9 cellular contexts compared by ENCODE assay signal in the genomic region with DNA sequence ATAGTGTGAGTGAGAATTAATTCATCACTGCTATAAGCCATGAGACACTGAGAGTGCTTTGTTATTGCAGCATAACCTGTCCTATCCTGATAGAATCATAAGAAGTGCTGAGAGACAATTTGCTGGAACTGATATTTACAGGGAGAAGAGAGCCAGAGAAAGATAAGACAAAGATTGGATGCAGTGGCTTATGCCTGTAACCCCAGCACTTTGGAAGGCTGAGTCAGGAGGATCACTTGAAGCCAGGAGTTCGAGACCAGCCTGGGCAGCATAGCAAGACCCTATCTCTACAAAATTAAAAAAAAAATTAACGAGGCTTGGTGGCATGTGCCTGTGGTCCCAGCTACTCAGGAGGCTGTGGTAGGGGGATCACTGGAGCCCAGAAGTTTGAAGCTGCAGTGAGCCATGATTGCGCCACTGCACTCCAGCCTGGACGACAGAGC. TPM values are rescaled to one million over a fixed set of nuclear protein-coding genes. Genes with fewer than 3 reads are reported as not detected.
DNase-seq lines count a peak whose midpoint lies in the region; ATAC-seq and TF ChIP-seq lines count a peak whose summit lies in the region.
"Had no signal": no experiment of that assay in that cellular context is flagged by ENCODE, and none has a peak within 500 bp of the region (broad histone marks: within the 10 kb centered on the region; RNA-seq: fewer than 3 reads in every experiment).

No MANE protein-coding gene starts in this region.

- TF ChIP-seq CTCF in HCT116 (IDR thresholded peaks at IDR 0.05 in 2 of 3, conservative IDR thresholded peaks at IDR 0.05 in 1 of 3; ENCODE audit: borderline replicate concordance in 1 of 3, insufficient read depth in 1 of 3, low read depth in 2 of 3, low read length in 2 of 3) = no peak
- no peak for TF ChIP-seq CTCF in SU-DHL-6 (IDR thresholded peaks at IDR 0.05; ENCODE audit: insufficient read depth, low read length, poor library complexity, severe bottlenecking)
- TF ChIP-seq CTCF in esophagus squamous epithelium (IDR thresholded peaks at IDR 0.05) = no peak

- H3K9me2 ChIP-seq in HCT116 (ENCODE audit: insufficient read depth) (no peaks in the 10 kb centered on the region), SU-DHL-6 (replicated peaks; ENCODE audit: insufficient read depth, low read length) (no peaks in the 10 kb centered on the region)

- peaks cover 8 to 11% of the 10 kb centered on the region in 2 donors for H3K9me3 Mint-ChIP-seq in stimulated activated naive CD8-positive, alpha-beta T cell treated with anti-CD3 and anti-CD28 coated beads, Interleukin-15, amount 100 ng/mL, for 72 hours

- H3K4me1 ChIP-seq in HCT116 (ENCODE audit: control insufficient read depth in 1 of 2, insufficient read depth in 2 of 2, low read length in 2 of 2) (peaks cover 11 to 29% of the 10 kb centered on the region in 2 experiments), esophagus squamous epithelium (peaks cover 3 to 53% (median 22%) of the 10 kb centered on the region in 3 donors)

- no peaks in the 10 kb centered on the region for H3K27me3 Mint-ChIP-seq in stimulated activated naive CD8-positive, alpha-beta T cell treated with anti-CD3 and anti-CD28 coated beads, Interleukin-15, amount 100 ng/mL, for 72 hours

- H3K27ac ChIP-seq in HCT116 (ENCODE audit: low read depth, low read length) = no peak overlapping the region
- H3K27ac ChIP-seq in SU-DHL-6 (ENCODE audit: low read depth, low read length) = no peak overlapping the region
- peak overlapping the region in 3 of 4 donors; percentile 62 to 79 (median 71) for H3K27ac ChIP-seq in esophagus squamous epithelium

- H3K27me3 ChIP-seq in HCT116 (ENCODE audit: insufficient read depth, low read length) (no peaks in the 10 kb centered on the region), SU-DHL-6 (ENCODE audit: low read length) (no peaks in the 10 kb centered on the region), esophagus squamous epithelium (no peaks in the 10 kb centered on the region)

- no peaks in the 10 kb centered on the region for H3F3A ChIP-seq in SU-DHL-6 (ENCODE audit: insufficient read depth)

- H3K9ac ChIP-seq in HCT116 (ENCODE audit: low read length) (no peak overlapping the region), SU-DHL-6 (ENCODE audit: low read length) (peak overlapping the region; percentile 7; the same call in 1 of the 2 replicates)

- intact Hi-C loops in HCT116 (cut with micrococcal nuclease) = loop anchor here (5.0 kb wide), 1 partner anchor 88 kb away; no protein-coding TSS in a partner anchor
- intact Hi-C loops in esophagus squamous epithelium (cut with DNase I) = no loop called here

- H3K4me1 Mint-ChIP-seq in stimulated activated naive CD8-positive, alpha-beta T cell treated with anti-CD3 and anti-CD28 coated beads, Interleukin-15, amount 100 ng/mL, for 72 hours = peaks cover 95% of the 10 kb centered on the region

- TF ChIP-seq RAD21 in HCT116 (IDR thresholded peaks at IDR 0.05; ENCODE audit: low read depth) = no peak

- H3K36me3 ChIP-seq in HCT116 (ENCODE audit: control insufficient read depth in 1 of 2, insufficient read depth in 2 of 2, low read length in 2 of 2) (no peaks in the 10 kb centered on the region), SU-DHL-6 (ENCODE audit: low read length) (no peaks in the 10 kb centered on the region), esophagus squamous epithelium (no peaks in the 10 kb centered on the region)

- no peak overlapping the region for H3K4me3 ChIP-seq in HCT116 (replicated peaks in 1 of 2; ENCODE audit: low read depth in 1 of 2, low read length in 2 of 2)
- H3K4me3 ChIP-seq in SU-DHL-6 (ENCODE audit: insufficient read depth, low read length, poor library complexity, severe bottlenecking) = no peak overlapping the region
- peak overlapping the region in 1 of 4 donors; percentile 51 for H3K4me3 ChIP-seq in esophagus squamous epithelium

- peak overlapping the region; percentile 95 to 96 for H3K27ac Mint-ChIP-seq in stimulated activated naive CD8-positive, alpha-beta T cell treated with anti-CD3 and anti-CD28 coated beads, Interleukin-15, amount 100 ng/mL, for 72 hours

- BruUV-seq in HCT116 (replicated peaks; lab: Mats Ljungman, UMichigan) = no TSS peak

- H3K4me3 Mint-ChIP-seq in stimulated activated naive CD8-positive, alpha-beta T cell treated with anti-CD3 and anti-CD28 coated beads, Interleukin-15, amount 100 ng/mL, for 72 hours = peak overlapping the region; percentile 60 to 67

- CTCF ChIA-PET in HCT116 (lab: Charles Lee) = no interaction called here

- H3K79me2 ChIP-seq in HCT116 (ENCODE audit: insufficient read depth, low read length) (no peaks in the 10 kb centered on the region), SU-DHL-6 (ENCODE audit: insufficient read depth, low read length) (no peaks in the 10 kb centered on the region)

- RAD21 ChIA-PET in HCT116 (lab: Charles Lee; ENCODE audit: low non-redundant PET in 1 of 2, low total read pairs in 2 of 2, uncharacterized antibody in 2 of 2, unreplicated experiment in 2 of 2) = no interaction called here

- no peak overlapping the region for H3K4me2 ChIP-seq in HCT116 (ENCODE audit: low read length)
- H3K4me2 ChIP-seq in SU-DHL-6 (ENCODE audit: low read depth, low read length, poor library complexity, severe bottlenecking) = peak overlapping the region; percentile 41

- no peak for TF ChIP-seq POLR2A in HCT116 (IDR thresholded peaks at IDR 0.05; ENCODE audit: borderline replicate concordance, extremely low read depth, insufficient read depth, insufficient read length)
- no peak for TF ChIP-seq POLR2A in esophagus squamous epithelium (IDR thresholded peaks at IDR 0.05)

- H4K20me1 ChIP-seq in HCT116 (ENCODE audit: insufficient read depth) (no peaks in the 10 kb centered on the region), SU-DHL-6 (ENCODE audit: low read depth, low read length) (no peaks in the 10 kb centered on the region)

- DNase-seq in HCT116 (ENCODE audit: low read depth, low spot score) = no peak
- no peak for DNase-seq in esophagus squamous epithelium (lab: John Stamatoyannopoulos, UW)
- DNase-seq in stimulated activated naive CD8-positive, alpha-beta T cell treated with anti-CD3 and anti-CD28 coated beads, Interleukin-15, amount 100 ng/mL, for 72 hours = no peak
- no peak for DNase-seq in iPS-NIHi11 (ENCODE audit: low spot score)
- no peak for DNase-seq in NCI-H748 (lab: John Stamatoyannopoulos, UW; ENCODE audit: unreplicated experiment)
- DNase-seq in cerebellar nuclear complex (lab: John Stamatoyannopoulos, UW) = no peak
- DNase-seq: activated CD4-positive, alpha-beta T cell treated with anti-CD3 and anti-CD28 coated beads, Interleukin-2, amount 50 U/mL, for 48 hours; NCI-H1930 had no signal

- WGBS in esophagus squamous epithelium, 2 donors = 85 to 91% methylated on average over 4 of the region's 4 CpGs

- H3K9me3 ChIP-seq in HCT116 (ENCODE audit: control insufficient read depth in 1 of 2, insufficient read depth in 1 of 2, low read depth in 1 of 2, low read length in 2 of 2) (no peaks in the 10 kb centered on the region), SU-DHL-6 (ENCODE audit: insufficient read depth, low read length) (no peaks in the 10 kb centered on the region), esophagus squamous epithelium (no peaks in the 10 kb centered on the region)

- no peak for ATAC-seq in HCT116
- no peak for ATAC-seq in stimulated activated naive CD8-positive, alpha-beta T cell treated with anti-CD3 and anti-CD28 coated beads, Interleukin-15, amount 100 ng/mL, for 72 hours

- peak overlapping the region; percentile 64 for H2AFZ ChIP-seq in HCT116 (ENCODE audit: low read depth, low read length, poor library complexity, severe bottlenecking)
- H2AFZ ChIP-seq in SU-DHL-6 (ENCODE audit: low read depth, low read length, severe bottlenecking) = peak overlapping the region; percentile 86

- POLR2A ChIA-PET in HCT116 (lab: Charles Lee) = no interaction called here

TF ChIP-seq in HCT116, 20 proteins besides CTCF, POLR2A, EP300 and RAD21:
- TF ChIP-seq ELF1 (IDR thresholded peaks at IDR 0.05; ENCODE audit: borderline replicate concordance, low read depth) (no peak), EZH2 (IDR thresholded peaks at IDR 0.05) (no peak), ZNF274 (IDR thresholded peaks at IDR 0.05; ENCODE audit: low read depth, low read length) (no peak), POLR2AphosphoS5 (IDR thresholded peaks at IDR 0.05; ENCODE audit: low read depth, low read length) (no peak), FOSL1 (IDR thresholded peaks at IDR 0.05; ENCODE audit: low read depth) (no peak), EGR1 (IDR thresholded peaks at IDR 0.05; ENCODE audit: low read depth) (no peak), CEBPB (IDR thresholded peaks at IDR 0.05; ENCODE audit: low read depth) (no peak), SIN3A (IDR thresholded peaks at IDR 0.05; ENCODE audit: low read depth) (no peak), ZBTB33 (IDR thresholded peaks at IDR 0.05; ENCODE audit: extremely low read depth, insufficient replicate concordance, low read length) (no peak)

RNA-seq across cellular contexts. Expression of gene P2RX7, which starts 3.0 kb away (rescaled TPM):
- total RNA-seq in HCT116 (2021; ENCODE audit: unreplicated experiment) (1.5 TPM), esophagus squamous epithelium (1 to 10 TPM; 1.6 to 2.7 (median 2.2) TPM)
- 0.53 and 0.60 TPM in 2 replicates for polyA plus RNA-seq in HCT116 (2012)

Comparison
In these comparisons a context has a peak if more than half of its experiments do, and no peak if none do; other contexts are left out.
1. H3K27ac ChIP-seq: peak in esophagus squamous epithelium (3 of 4); none in HCT116 (single experiment) and SU-DHL-6 (single experiment).